ENCODE assay signal across 1 cellular context in the genomic region with DNA sequence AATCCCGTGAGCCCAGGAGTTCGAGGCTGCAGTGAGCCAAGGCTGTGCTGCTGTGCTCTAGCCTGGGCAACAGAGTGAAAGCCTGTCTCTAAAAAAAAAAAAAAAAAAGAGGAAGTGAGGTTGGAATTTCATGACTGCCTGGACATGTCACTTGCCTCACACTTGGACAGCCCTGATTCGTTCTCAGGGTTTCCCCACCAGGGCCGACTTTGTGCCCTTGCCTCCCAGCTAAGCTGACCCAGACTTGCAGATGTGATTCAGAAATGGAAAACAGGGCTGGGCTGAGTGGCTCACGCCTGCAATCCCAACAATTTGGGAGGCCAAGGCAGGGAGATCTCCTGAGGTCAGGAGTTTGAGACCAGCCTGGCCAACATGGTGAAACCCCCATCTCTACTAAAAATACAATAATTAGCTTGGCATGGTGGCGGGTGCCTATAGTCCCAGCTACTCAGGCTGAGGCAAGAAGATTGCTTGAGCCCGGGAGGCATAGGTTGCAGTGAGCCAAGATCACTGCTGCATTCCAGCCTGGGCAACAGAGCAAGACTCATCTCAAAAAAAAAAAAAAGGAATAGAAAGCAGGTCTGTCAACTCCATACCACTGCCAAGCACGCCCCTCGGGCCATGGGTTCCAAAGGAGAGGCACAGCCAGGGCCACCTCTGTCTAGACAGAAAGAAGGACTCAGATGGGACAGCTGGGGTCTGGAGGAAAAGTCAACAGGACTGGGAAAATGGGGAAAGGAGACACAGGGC.
A peak's percentile ranks its signal among the peaks of the same experiment; 100 is the strongest.
TF ChIP-seq lines count a peak whose summit lies in the region.

No MANE protein-coding gene starts in this region.

TF ChIP-seq in K562, 482 proteins besides CTCF, POLR2A, EP300 and RAD21:
- 0 out of 4 replicates have a peak, but pooled peaks of 1 of the 2 experiments have one; percentile 16 for TF ChIP-seq NRF1 (conservative IDR thresholded peaks at IDR 0.05 in 1 of 2, IDR thresholded peaks at IDR 0.05 in 1 of 2)
- TF ChIP-seq, protein P1, sequence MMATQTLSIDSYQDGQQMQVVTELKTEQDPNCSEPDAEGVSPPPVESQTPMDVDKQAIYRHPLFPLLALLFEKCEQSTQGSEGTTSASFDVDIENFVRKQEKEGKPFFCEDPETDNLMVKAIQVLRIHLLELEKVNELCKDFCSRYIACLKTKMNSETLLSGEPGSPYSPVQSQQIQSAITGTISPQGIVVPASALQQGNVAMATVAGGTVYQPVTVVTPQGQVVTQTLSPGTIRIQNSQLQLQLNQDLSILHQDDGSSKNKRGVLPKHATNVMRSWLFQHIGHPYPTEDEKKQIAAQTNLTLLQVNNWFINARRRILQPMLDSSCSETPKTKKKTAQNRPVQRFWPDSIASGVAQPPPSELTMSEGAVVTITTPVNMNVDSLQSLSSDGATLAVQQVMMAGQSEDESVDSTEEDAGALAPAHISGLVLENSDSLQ (IDR thresholded peaks at IDR 0.05): 0 out of 2 replicates have a peak, but pooled peaks have one; percentile 12
- no peak for TF ChIP-seq POU5F1 (IDR thresholded peaks at IDR 0.05; ENCODE audit: borderline replicate concordance, low read depth, low read length, partially characterized antibody)
- TF ChIP-seq BCOR (IDR thresholded peaks at IDR 0.05): peak; percentile 20; the same call in 1 of the 2 replicates
- peak; percentile 99 for TF ChIP-seq SPI1 (IDR thresholded peaks at IDR 0.05; ENCODE audit: borderline replicate concordance, low read depth, low read length)
- TF ChIP-seq ETV1 (tag; conservative IDR thresholded peaks at IDR 0.05; ENCODE audit: low read depth): no peak
- peak; percentile 85 for TF ChIP-seq ZNF384 (IDR thresholded peaks at IDR 0.05; ENCODE audit: low read depth, low read length)
- no peak for TF ChIP-seq NCOA1 (IDR thresholded peaks at IDR 0.05; ENCODE audit: low read depth)
